Comparison of ENCODE assay signal across 8 cellular contexts in the genomic region with DNA sequence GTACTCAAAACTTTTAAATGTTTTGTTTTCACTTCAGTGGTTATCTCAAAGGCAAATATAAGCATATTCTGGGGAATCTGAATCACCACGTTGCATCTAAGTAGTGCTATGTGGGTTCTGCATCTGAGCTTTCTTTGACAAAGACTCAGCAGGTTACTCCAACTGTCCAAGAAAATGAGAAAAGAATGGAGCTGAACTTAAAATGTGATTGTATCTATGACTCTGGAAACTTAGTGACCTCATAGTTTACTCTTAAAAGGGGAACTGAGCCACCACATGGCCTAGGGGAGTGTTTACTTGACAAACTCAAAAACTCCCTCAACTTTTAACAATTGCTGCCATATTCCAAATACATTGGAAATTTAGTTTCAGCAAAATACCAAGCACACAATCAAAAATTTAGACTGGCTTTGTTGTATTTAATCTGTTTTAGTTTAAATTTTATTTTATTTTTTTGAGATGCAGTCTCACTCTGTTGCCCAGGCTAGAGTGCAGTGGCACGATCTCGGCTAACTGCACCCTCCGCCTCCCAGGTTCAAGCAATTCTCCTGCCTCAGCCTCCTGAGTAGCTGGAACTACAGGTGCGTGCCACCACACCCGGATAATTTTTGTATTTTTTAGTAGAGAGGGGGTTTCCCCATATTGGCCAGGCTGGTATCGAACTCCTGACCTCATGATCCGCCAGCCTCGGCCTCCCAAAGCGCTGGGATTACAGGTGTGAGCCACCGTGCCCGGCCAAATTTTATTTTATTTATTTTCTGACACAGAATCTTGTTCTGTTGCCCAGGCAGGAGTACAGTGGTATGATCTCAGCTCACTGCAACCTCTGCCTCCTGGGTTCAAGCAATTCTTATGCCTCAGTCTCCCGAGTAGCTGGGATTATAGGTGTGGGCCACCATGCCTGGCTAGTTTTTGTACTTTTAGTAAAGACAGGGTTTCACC. TPM values are rescaled to one million over a fixed set of nuclear protein-coding genes. Genes with fewer than 3 reads are reported as not detected.
DNase-seq lines count a peak whose midpoint lies in the region; ATAC-seq and TF ChIP-seq lines count a peak whose summit lies in the region.
"Not testable (repeated sequence)": the region's sequence is repeated elsewhere in the genome, so short reads cannot be mapped to it uniquely, and the experiment has no call there.

No MANE protein-coding gene starts in this region.

- peaks cover 53% of the 10 kb centered on the region for H3K4me1 Mint-ChIP-seq in activated CD8-positive, alpha-beta memory T cell treated with anti-CD3 and anti-CD28 coated beads, Interleukin-2, amount 10 ng/mL, durations not matched to agents 7 days and 5 days

- CTCF ChIA-PET in activated CD8-positive, alpha-beta memory T cell treated with anti-CD3 and anti-CD28 coated beads, Interleukin-2, amount 10 ng/mL, durations not matched to agents 7 days and 5 days (lab: Charles Lee): interaction anchor here (0.8 to 1.7 kb wide), 7 partner anchors 9 to 309 kb away, joined by 3 to 6 read pairs (median 3); a partner anchor contains a TSS

- H3K36me3 Mint-ChIP-seq in activated CD8-positive, alpha-beta memory T cell treated with anti-CD3 and anti-CD28 coated beads, Interleukin-2, amount 10 ng/mL, durations not matched to agents 7 days and 5 days: peaks cover 24% of the 10 kb centered on the region

- H3K4me1 ChIP-seq in gastrocnemius medialis: peaks cover 54 to 56% of the 10 kb centered on the region in 2 donors

- peak; percentile 34 for DNase-seq in ELR (ENCODE audit: low read depth)
- peak; percentile 12 for DNase-seq in RKO (ENCODE audit: low spot score)
- DNase-seq in activated CD8-positive, alpha-beta memory T cell treated with anti-CD3 and anti-CD28 coated beads, Interleukin-2, amount 10 ng/mL, durations not matched to agents 7 days and 5 days; gastrocnemius medialis: not testable (repeated sequence)
- peak; percentile 15 for DNase-seq in fibroblast of mammary gland (ENCODE audit: low read depth)

- H3K27me3 Mint-ChIP-seq in activated CD8-positive, alpha-beta memory T cell treated with anti-CD3 and anti-CD28 coated beads, Interleukin-2, amount 10 ng/mL, durations not matched to agents 7 days and 5 days: not testable (repeated sequence)

- TF ChIP-seq POLR2A in gastrocnemius medialis (IDR thresholded peaks at IDR 0.05): not testable (repeated sequence)

- intact Hi-C loops in gastrocnemius medialis (cut with DNase I; ENCODE audit: low total_unique reads): not testable (repeated sequence)

- ATAC-seq in GM19372 (IDR thresholded peaks at IDR 0.05; ENCODE audit: low read depth, unreplicated experiment) (peak; percentile 46), HG02642 (IDR thresholded peaks at IDR 0.05; ENCODE audit: poor library complexity, unreplicated experiment) (peak; percentile 35), HG03521 (IDR thresholded peaks at IDR 0.05; ENCODE audit: unreplicated experiment) (peak; percentile 39)
- ATAC-seq in activated CD8-positive, alpha-beta memory T cell treated with anti-CD3 and anti-CD28 coated beads, Interleukin-2, amount 10 ng/mL, durations not matched to agents 7 days and 5 days; gastrocnemius medialis: not testable (repeated sequence)

- not testable (repeated sequence) for TF ChIP-seq CTCF in fibroblast of mammary gland (conservative IDR thresholded peaks at IDR 0.05; ENCODE audit: control insufficient read depth, insufficient read depth, low read depth, low read length); gastrocnemius medialis (IDR thresholded peaks at IDR 0.05 in 4 of 5, conservative IDR thresholded peaks at IDR 0.05 in 1 of 5)

- not testable (repeated sequence) for H3K9me3 Mint-ChIP-seq in activated CD8-positive, alpha-beta memory T cell treated with anti-CD3 and anti-CD28 coated beads, Interleukin-2, amount 10 ng/mL, durations not matched to agents 7 days and 5 days (ENCODE audit: low read depth)

- not testable (repeated sequence) for H3K4me3 ChIP-seq in fibroblast of mammary gland (ENCODE audit: control insufficient read depth, low read depth, low read length)
- H3K4me3 ChIP-seq in gastrocnemius medialis: peak overlapping the region; percentile 58 to 87 (median 75)

- peak overlapping the region; percentile 86 to 97 (median 92) for H3K27ac ChIP-seq in gastrocnemius medialis

- not testable (repeated sequence) for H3K36me3 ChIP-seq in gastrocnemius medialis

- in situ Hi-C loops in gastrocnemius medialis (cut with MboI; ENCODE audit: low sequenced_read_pairs in 4 of 4): loop anchor here in 1 of 4 donors (25.0 kb wide), 1 partner anchor 97 kb away; no protein-coding TSS in a partner anchor

- H3K4me3 Mint-ChIP-seq in activated CD8-positive, alpha-beta memory T cell treated with anti-CD3 and anti-CD28 coated beads, Interleukin-2, amount 10 ng/mL, durations not matched to agents 7 days and 5 days: peak overlapping the region; percentile 12

- not testable (repeated sequence) for H3K27me3 ChIP-seq in gastrocnemius medialis

- H3K27ac Mint-ChIP-seq in activated CD8-positive, alpha-beta memory T cell treated with anti-CD3 and anti-CD28 coated beads, Interleukin-2, amount 10 ng/mL, durations not matched to agents 7 days and 5 days: peak overlapping the region; percentile 71

- H3K9me3 ChIP-seq in gastrocnemius medialis: not testable (repeated sequence)

RNA-seq across cellular contexts. Expression of a gene that starts 3.1 kb away (rescaled TPM):
- total RNA-seq in activated CD8-positive, alpha-beta memory T cell treated with anti-CD3 and anti-CD28 coated beads, Interleukin-2, amount 10 ng/mL, durations not matched to agents 7 days and 5 days: 100 to 1,000 TPM; 167 to 174 TPM
- 100 to 1,000 TPM; 153 to 428 (median 207) TPM for total RNA-seq in gastrocnemius medialis

RNA-seq across cellular contexts. Expression of a gene that starts 37.0 kb away (rescaled TPM):
- 10 to 100 TPM; 30.3 to 43.2 TPM for total RNA-seq in activated CD8-positive, alpha-beta memory T cell treated with anti-CD3 and anti-CD28 coated beads, Interleukin-2, amount 10 ng/mL, durations not matched to agents 7 days and 5 days
- 10 to 100 TPM in 2 of 4 donors, 1 to 10 TPM in 2; 5.8 to 51.2 (median 10.2) TPM for total RNA-seq in gastrocnemius medialis
